Comparison of ENCODE assay signal across 1 cellular context in genomic region chr4:32684160-32684559, GRCh38.
TF ChIP-seq lines count a peak whose summit lies in the region.

No MANE protein-coding gene starts in this region.

TF ChIP-seq in GM23338, 12 proteins besides CTCF, POLR2A, EP300 and RAD21 (continued from another document):
- TF ChIP-seq, protein P1, sequence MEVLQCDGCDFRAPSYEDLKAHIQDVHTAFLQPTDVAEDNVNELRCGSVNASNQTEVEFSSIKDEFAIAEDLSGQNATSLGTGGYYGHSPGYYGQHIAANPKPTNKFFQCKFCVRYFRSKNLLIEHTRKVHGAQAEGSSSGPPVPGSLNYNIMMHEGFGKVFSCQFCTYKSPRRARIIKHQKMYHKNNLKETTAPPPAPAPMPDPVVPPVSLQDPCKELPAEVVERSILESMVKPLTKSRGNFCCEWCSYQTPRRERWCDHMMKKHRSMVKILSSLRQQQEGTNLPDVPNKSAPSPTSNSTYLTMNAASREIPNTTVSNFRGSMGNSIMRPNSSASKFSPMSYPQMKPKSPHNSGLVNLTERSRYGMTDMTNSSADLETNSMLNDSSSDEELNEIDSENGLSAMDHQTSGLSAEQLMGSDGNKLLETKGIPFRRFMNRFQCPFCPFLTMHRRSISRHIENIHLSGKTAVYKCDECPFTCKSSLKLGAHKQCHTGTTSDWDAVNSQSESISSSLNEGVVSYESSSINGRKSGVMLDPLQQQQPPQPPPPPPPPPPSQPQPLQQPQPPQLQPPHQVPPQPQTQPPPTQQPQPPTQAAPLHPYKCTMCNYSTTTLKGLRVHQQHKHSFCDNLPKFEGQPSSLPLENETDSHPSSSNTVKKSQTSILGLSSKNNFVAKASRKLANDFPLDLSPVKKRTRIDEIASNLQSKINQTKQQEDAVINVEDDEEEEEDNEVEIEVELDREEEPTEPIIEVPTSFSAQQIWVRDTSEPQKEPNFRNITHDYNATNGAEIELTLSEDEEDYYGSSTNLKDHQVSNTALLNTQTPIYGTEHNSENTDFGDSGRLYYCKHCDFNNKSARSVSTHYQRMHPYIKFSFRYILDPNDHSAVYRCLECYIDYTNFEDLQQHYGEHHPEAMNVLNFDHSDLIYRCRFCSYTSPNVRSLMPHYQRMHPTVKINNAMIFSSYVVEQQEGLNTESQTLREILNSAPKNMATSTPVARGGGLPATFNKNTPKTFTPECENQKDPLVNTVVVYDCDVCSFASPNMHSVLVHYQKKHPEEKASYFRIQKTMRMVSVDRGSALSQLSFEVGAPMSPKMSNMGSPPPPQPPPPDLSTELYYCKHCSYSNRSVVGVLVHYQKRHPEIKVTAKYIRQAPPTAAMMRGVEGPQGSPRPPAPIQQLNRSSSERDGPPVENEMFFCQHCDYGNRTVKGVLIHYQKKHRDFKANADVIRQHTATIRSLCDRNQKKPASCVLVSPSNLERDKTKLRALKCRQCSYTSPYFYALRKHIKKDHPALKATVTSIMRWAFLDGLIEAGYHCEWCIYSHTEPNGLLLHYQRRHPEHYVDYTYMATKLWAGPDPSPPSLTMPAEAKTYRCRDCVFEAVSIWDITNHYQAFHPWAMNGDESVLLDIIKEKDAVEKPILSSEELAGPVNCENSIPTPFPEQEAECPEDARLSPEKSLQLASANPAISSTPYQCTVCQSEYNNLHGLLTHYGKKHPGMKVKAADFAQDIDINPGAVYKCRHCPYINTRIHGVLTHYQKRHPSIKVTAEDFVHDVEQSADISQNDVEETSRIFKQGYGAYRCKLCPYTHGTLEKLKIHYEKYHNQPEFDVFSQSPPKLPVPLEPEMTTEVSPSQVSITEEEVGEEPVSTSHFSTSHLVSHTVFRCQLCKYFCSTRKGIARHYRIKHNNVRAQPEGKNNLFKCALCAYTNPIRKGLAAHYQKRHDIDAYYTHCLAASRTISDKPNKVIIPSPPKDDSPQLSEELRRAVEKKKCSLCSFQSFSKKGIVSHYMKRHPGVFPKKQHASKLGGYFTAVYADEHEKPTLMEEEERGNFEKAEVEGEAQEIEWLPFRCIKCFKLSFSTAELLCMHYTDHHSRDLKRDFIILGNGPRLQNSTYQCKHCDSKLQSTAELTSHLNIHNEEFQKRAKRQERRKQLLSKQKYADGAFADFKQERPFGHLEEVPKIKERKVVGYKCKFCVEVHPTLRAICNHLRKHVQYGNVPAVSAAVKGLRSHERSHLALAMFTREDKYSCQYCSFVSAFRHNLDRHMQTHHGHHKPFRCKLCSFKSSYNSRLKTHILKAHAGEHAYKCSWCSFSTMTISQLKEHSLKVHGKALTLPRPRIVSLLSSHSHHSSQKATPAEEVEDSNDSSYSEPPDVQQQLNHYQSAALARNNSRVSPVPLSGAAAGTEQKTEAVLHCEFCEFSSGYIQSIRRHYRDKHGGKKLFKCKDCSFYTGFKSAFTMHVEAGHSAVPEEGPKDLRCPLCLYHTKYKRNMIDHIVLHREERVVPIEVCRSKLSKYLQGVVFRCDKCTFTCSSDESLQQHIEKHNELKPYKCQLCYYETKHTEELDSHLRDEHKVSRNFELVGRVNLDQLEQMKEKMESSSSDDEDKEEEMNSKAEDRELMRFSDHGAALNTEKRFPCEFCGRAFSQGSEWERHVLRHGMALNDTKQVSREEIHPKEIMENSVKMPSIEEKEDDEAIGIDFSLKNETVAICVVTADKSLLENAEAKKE (CRISPR knock-in tag; IDR thresholded peaks at IDR 0.05) = no peak
- no peak for TF ChIP-seq STAT1 (IDR thresholded peaks at IDR 0.05; ENCODE audit: unreplicated experiment)
- no peak for TF ChIP-seq POLR2AphosphoS5 (IDR thresholded peaks at IDR 0.05; ENCODE audit: low read depth)
- no peak for TF ChIP-seq ZNF331 (CRISPR knock-in tag; IDR thresholded peaks at IDR 0.05; ENCODE audit: low read depth)
- TF ChIP-seq, protein P2, sequence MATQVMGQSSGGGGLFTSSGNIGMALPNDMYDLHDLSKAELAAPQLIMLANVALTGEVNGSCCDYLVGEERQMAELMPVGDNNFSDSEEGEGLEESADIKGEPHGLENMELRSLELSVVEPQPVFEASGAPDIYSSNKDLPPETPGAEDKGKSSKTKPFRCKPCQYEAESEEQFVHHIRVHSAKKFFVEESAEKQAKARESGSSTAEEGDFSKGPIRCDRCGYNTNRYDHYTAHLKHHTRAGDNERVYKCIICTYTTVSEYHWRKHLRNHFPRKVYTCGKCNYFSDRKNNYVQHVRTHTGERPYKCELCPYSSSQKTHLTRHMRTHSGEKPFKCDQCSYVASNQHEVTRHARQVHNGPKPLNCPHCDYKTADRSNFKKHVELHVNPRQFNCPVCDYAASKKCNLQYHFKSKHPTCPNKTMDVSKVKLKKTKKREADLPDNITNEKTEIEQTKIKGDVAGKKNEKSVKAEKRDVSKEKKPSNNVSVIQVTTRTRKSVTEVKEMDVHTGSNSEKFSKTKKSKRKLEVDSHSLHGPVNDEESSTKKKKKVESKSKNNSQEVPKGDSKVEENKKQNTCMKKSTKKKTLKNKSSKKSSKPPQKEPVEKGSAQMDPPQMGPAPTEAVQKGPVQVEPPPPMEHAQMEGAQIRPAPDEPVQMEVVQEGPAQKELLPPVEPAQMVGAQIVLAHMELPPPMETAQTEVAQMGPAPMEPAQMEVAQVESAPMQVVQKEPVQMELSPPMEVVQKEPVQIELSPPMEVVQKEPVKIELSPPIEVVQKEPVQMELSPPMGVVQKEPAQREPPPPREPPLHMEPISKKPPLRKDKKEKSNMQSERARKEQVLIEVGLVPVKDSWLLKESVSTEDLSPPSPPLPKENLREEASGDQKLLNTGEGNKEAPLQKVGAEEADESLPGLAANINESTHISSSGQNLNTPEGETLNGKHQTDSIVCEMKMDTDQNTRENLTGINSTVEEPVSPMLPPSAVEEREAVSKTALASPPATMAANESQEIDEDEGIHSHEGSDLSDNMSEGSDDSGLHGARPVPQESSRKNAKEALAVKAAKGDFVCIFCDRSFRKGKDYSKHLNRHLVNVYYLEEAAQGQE (IDR thresholded peaks at IDR 0.05; ENCODE audit: unreplicated experiment) = no peak
- TF ChIP-seq JUNB (IDR thresholded peaks at IDR 0.05; ENCODE audit: unreplicated experiment) = no peak
- peak; percentile 97 for TF ChIP-seq NANOG (IDR thresholded peaks at IDR 0.05; ENCODE audit: borderline replicate concordance)
- TF ChIP-seq EZH2 (IDR thresholded peaks at IDR 0.05; ENCODE audit: low read depth, unreplicated experiment) = no peak
- no peak for TF ChIP-seq EZH2phosphoT487 (IDR thresholded peaks at IDR 0.05; ENCODE audit: unreplicated experiment)
